In the genomic region with DNA sequence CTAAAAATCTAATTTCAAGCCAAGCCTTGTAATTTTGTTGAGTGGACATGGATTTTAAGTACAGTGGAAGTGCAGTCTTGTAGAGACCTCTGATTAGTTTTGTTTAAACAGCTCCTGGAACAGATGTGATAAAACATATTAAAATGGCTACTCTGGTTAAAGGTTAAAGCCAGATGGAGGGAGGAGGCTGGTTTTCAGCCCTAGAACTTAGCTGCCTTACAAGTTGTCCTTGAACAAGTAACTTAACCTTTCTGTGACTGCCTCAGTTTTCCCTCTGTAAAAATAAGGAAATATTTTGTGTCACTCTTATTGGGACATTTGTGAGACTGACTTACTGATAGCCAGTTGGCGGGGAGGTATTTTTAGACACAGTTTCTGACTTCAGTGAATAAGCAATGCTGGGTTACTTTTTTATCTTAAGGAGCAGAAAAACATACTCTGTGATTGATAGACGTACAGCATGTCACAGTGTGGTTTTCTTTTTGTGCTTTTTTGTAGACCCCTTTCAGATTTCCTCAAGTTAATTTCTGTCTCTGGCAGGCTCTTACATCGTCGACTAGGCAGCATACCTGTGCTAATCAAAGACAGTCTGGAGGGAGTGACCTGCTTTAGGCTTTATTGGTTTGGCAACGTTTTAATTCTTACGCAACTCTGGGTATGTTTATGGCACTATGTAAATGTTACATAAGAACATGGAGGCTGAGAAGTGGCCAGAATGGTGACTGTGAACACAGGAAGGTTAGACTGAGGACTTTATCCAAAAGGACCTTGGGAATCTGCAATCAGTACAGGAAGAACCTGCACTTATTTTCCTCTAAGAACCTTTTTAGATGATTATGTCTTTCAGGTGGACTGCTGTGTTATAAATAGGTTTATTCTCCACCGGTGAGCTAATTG, we compare ENCODE assay signal across 1 cellular context.
TF ChIP-seq lines count a peak whose summit lies in the region.

No MANE protein-coding gene starts in this region.

TF ChIP-seq in K562, 482 proteins besides CTCF, POLR2A, EP300 and RAD21 (continued from another document):
- TF ChIP-seq MEF2D (tag; conservative IDR thresholded peaks at IDR 0.05; ENCODE audit: low read depth) (peak; percentile 94), ZNF717 (CRISPR knock-in tag; IDR thresholded peaks at IDR 0.05) (no peak), LEF1 (IDR thresholded peaks at IDR 0.05) (0 out of 2 replicates have a peak, but pooled peaks have one; percentile 32), IRF2 (CRISPR knock-in tag; IDR thresholded peaks at IDR 0.05) (no peak), JUN (IDR thresholded peaks at IDR 0.05; ENCODE audit: borderline replicate concordance, low read depth, low read length) (no peak), JUN (CRISPR knock-in tag; IDR thresholded peaks at IDR 0.05; ENCODE audit: borderline replicate concordance) (no peak), MEF2A (IDR thresholded peaks at IDR 0.05; ENCODE audit: control insufficient read depth, low read depth, low read length) (peak; percentile 98), TCF3 (CRISPR knock-in tag; IDR thresholded peaks at IDR 0.05) (peak; percentile 83), SMAD4 (CRISPR knock-in tag; conservative IDR thresholded peaks at IDR 0.05) (peak; percentile 62), PRPF4 (IDR thresholded peaks at IDR 0.05; ENCODE audit: insufficient read depth, low read depth, low read length, poor library complexity, severe bottlenecking) (no peak), MEIS2 (IDR thresholded peaks at IDR 0.05; ENCODE audit: partially characterized antibody) (peak; percentile 94), CEBPG (CRISPR knock-in tag; IDR thresholded peaks at IDR 0.05) (peak; percentile 57; the same call in 1 of the 2 replicates), CEBPG (tag; conservative IDR thresholded peaks at IDR 0.05 in 1 of 2, IDR thresholded peaks at IDR 0.05 in 1 of 2) (peak; percentile 85 to 94), PML (IDR thresholded peaks at IDR 0.05; ENCODE audit: low read length) (peak; percentile 68), CEBPB (tag; IDR thresholded peaks at IDR 0.05) (peak; percentile 94)
- TF ChIP-seq, protein P1, sequence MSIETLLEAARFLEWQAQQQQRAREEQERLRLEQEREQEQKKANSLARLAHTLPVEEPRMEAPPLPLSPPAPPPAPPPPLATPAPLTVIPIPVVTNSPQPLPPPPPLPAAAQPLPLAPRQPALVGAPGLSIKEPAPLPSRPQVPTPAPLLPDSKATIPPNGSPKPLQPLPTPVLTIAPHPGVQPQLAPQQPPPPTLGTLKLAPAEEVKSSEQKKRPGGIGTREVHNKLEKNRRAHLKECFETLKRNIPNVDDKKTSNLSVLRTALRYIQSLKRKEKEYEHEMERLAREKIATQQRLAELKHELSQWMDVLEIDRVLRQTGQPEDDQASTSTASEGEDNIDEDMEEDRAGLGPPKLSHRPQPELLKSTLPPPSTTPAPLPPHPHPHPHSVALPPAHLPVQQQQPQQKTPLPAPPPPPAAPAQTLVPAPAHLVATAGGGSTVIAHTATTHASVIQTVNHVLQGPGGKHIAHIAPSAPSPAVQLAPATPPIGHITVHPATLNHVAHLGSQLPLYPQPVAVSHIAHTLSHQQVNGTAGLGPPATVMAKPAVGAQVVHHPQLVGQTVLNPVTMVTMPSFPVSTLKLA (conservative IDR thresholded peaks at IDR 0.05), result peak in 1 of 2 experiments; percentile 28; a peak in 1 of 4 replicates
- TF ChIP-seq, protein P2, sequence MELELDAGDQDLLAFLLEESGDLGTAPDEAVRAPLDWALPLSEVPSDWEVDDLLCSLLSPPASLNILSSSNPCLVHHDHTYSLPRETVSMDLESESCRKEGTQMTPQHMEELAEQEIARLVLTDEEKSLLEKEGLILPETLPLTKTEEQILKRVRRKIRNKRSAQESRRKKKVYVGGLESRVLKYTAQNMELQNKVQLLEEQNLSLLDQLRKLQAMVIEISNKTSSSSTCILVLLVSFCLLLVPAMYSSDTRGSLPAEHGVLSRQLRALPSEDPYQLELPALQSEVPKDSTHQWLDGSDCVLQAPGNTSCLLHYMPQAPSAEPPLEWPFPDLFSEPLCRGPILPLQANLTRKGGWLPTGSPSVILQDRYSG (tag; conservative IDR thresholded peaks at IDR 0.05; ENCODE audit: low read depth), result 0 out of 2 replicates have a peak, but pooled peaks have one; percentile 33
TF ChIP-seq in K562: peak in this region for 52.
